2 cellular contexts compared by ENCODE assay signal in genomic region chr6:35407086-35407485, GRCh38.
TF ChIP-seq lines count a peak whose summit lies in the region.

No MANE protein-coding gene starts in this region.

TF ChIP-seq in IMR-90, 13 proteins besides CTCF, POLR2A, EP300 and RAD21:
- no peak for TF ChIP-seq USF2 (IDR thresholded peaks at IDR 0.05; ENCODE audit: low read depth, low read length)
- TF ChIP-seq FOS (IDR thresholded peaks at IDR 0.05; ENCODE audit: low read depth, low read length) = no peak
- TF ChIP-seq RCOR1 (IDR thresholded peaks at IDR 0.05; ENCODE audit: insufficient replicate concordance, low read length) = no peak
- TF ChIP-seq RFX5 (IDR thresholded peaks at IDR 0.05; ENCODE audit: low read depth, low read length) = no peak
- no peak for TF ChIP-seq CEBPB (IDR thresholded peaks at IDR 0.05; ENCODE audit: low read depth, low read length)

TF ChIP-seq in H1, 55 proteins besides CTCF, POLR2A, EP300 and RAD21:
- no peak for TF ChIP-seq TEAD4 (IDR thresholded peaks at IDR 0.05; ENCODE audit: low read depth, low read length)
- TF ChIP-seq FOSL1 (IDR thresholded peaks at IDR 0.05; ENCODE audit: insufficient read depth, low read depth, low read length) = no peak
- no peak for TF ChIP-seq NANOG (IDR thresholded peaks at IDR 0.05; ENCODE audit: insufficient read depth, low read depth, low read length, poor library complexity, severe bottlenecking)
- TF ChIP-seq MAFK (IDR thresholded peaks at IDR 0.05; ENCODE audit: low read depth, low read length) = no peak
- TF ChIP-seq TCF12 (IDR thresholded peaks at IDR 0.05; ENCODE audit: low read depth, low read length) = no peak
